21 cellular contexts compared by ENCODE assay signal in the genomic region with DNA sequence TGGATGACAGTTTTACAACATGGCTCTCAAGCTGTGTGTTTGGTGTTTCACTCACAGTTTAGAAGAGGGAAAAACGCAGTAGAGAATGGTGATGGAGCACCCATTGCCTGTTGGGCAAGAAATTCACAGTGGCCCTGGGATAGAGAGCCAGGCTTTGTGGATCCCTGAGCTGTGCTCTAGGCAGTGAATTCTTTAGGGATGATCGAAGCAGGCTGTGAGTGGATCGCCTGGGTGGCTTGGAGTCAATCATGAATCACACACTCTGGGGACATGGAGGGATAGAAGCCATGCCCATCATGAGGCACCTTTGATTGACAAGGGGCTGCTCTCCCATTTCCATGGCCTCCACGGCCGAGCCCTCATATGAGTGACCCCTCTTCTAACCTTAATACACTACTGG. TPM values are rescaled to one million over a fixed set of nuclear protein-coding genes. Genes with fewer than 3 reads are reported as not detected.
A peak's percentile ranks its signal among the peaks of the same experiment; 100 is the strongest.
DNase-seq lines count a peak whose midpoint lies in the region; ATAC-seq and TF ChIP-seq lines count a peak whose summit lies in the region.
"Had no signal": no experiment of that assay in that cellular context is flagged by ENCODE, and none has a peak within 500 bp of the region (broad histone marks: within the 10 kb centered on the region; RNA-seq: fewer than 3 reads in every experiment).

No MANE protein-coding gene starts in this region.

- peaks cover 0 to 19% of the 10 kb centered on the region in 2 experiments for H3K27me3 ChIP-seq in mesenchymal stem cell (ENCODE audit: control insufficient read depth in 1 of 2, insufficient read depth in 1 of 2, low read length in 2 of 2)
- H3K27me3 ChIP-seq: ascending aorta, uterus had no signal

- H3K4me3 ChIP-seq in AG10803 (ENCODE audit: low read length) (no peak overlapping the region), mesenchymal stem cell (ENCODE audit: insufficient read depth in 1 of 2, low read depth in 1 of 2, low read length in 2 of 2) (no peak overlapping the region)
- H3K4me3 ChIP-seq: ascending aorta, uterus had no signal

- no peak overlapping the region for H3K23ac ChIP-seq in mesenchymal stem cell (ENCODE audit: low read length in 2 of 2)

- no peak overlapping the region for H2BK120ac ChIP-seq in mesenchymal stem cell (ENCODE audit: low read depth, low read length)

- no peak overlapping the region for H3K9ac ChIP-seq in mesenchymal stem cell (ENCODE audit: low read length)

- no peaks in the 10 kb centered on the region for H3K36me3 ChIP-seq in mesenchymal stem cell (ENCODE audit: control insufficient read depth in 1 of 2, insufficient read depth in 2 of 2, low read depth in 1 of 2, low read length in 2 of 2)
- H3K36me3 ChIP-seq: ascending aorta, uterus had no signal

- WGBS in mesenchymal stem cell, result 15% methylated on average over 3 of the region's 5 CpGs

- ATAC-seq in activated T-cell treated with anti-CD3 and anti-CD28 coated beads, Interleukin-2, amount 50 U/mL, for 72 hours (replicated peaks in 1 of 2), result no peak
- no peak for ATAC-seq in GM21381 (IDR thresholded peaks at IDR 0.05; ENCODE audit: unreplicated experiment)
- ATAC-seq: activated CD8-positive, alpha-beta memory T cell treated with anti-CD3 and anti-CD28 coated beads, Interleukin-2, amount 10 ng/mL, durations not matched to agents 7 days and 5 days; stimulated activated naive CD8-positive, alpha-beta T cell treated with anti-CD3 and anti-CD28 coated beads, Interleukin-15, amount 100 ng/mL, for 72 hours; T-helper 17 cell had no signal

- peak overlapping the region; percentile 23 to 78 for H2BK12ac ChIP-seq in mesenchymal stem cell (ENCODE audit: low read length in 2 of 2)

- H3K27ac Mint-ChIP-seq in chondrocyte (ENCODE audit: unreplicated experiment), result peak overlapping the region; percentile 13
- no peak overlapping the region for H3K27ac Mint-ChIP-seq in activated T-cell treated with anti-CD3 and anti-CD28 coated beads, Interleukin-2, amount 50 U/mL, for 72 hours
- H3K27ac Mint-ChIP-seq: activated CD8-positive, alpha-beta memory T cell treated with anti-CD3 and anti-CD28 coated beads, Interleukin-2, amount 10 ng/mL, durations not matched to agents 7 days and 5 days; dendritic cell treated with granulocyte-macrophage colony-stimulating factor and Interleukin-4, amounts not matched to agents 40 ng/mL and 50 ng/mL, for 4 days; stimulated activated naive CD8-positive, alpha-beta T cell treated with anti-CD3 and anti-CD28 coated beads, Interleukin-15, amount 100 ng/mL, for 72 hours; T-helper 17 cell had no signal

- peak overlapping the region; percentile 16 for H4K8ac ChIP-seq in mesenchymal stem cell (ENCODE audit: low read length)

- H3K9me3 Mint-ChIP-seq in chondrocyte (ENCODE audit: low read depth), result peaks cover 2% of the 10 kb centered on the region
- no peaks in the 10 kb centered on the region for H3K9me3 Mint-ChIP-seq in activated T-cell treated with anti-CD3 and anti-CD28 coated beads, Interleukin-2, amount 50 U/mL, for 72 hours
- H3K9me3 Mint-ChIP-seq: dendritic cell treated with granulocyte-macrophage colony-stimulating factor and Interleukin-4, amounts not matched to agents 40 ng/mL and 50 ng/mL, for 4 days; stimulated activated naive CD8-positive, alpha-beta T cell treated with anti-CD3 and anti-CD28 coated beads, Interleukin-15, amount 100 ng/mL, for 72 hours had no signal

- H3K27ac ChIP-seq in mesenchymal stem cell (ENCODE audit: low read length, poor library complexity, severe bottlenecking), result no peak overlapping the region
- H3K27ac ChIP-seq: ascending aorta, uterus had no signal

- H3K4me1 ChIP-seq in mesenchymal stem cell (ENCODE audit: control insufficient read depth, insufficient read depth, low read depth, low read length), result peaks cover 8% of the 10 kb centered on the region
- H3K4me1 ChIP-seq: ascending aorta, uterus had no signal

- H3K9me3 ChIP-seq in mesenchymal stem cell (ENCODE audit: control insufficient read depth, low read length), result no peaks in the 10 kb centered on the region
- H3K9me3 ChIP-seq: ascending aorta, uterus had no signal

- H3K79me1 ChIP-seq in mesenchymal stem cell (replicated peaks; ENCODE audit: low read length, poor library complexity, severe bottlenecking), result peaks cover 8% of the 10 kb centered on the region

- no peak overlapping the region for H3K4me2 ChIP-seq in mesenchymal stem cell (ENCODE audit: low read length, poor library complexity, severe bottlenecking)

- peaks cover 29% of the 10 kb centered on the region for H3K4me1 Mint-ChIP-seq in chondrocyte (ENCODE audit: low read depth)
- H3K4me1 Mint-ChIP-seq in activated T-cell treated with anti-CD3 and anti-CD28 coated beads, Interleukin-2, amount 50 U/mL, for 72 hours (ENCODE audit: low read depth), result no peaks in the 10 kb centered on the region
- H3K4me1 Mint-ChIP-seq: activated CD8-positive, alpha-beta memory T cell treated with anti-CD3 and anti-CD28 coated beads, Interleukin-2, amount 10 ng/mL, durations not matched to agents 7 days and 5 days; stimulated activated naive CD8-positive, alpha-beta T cell treated with anti-CD3 and anti-CD28 coated beads, Interleukin-15, amount 100 ng/mL, for 72 hours; T-helper 17 cell had no signal

- H3K27me3 Mint-ChIP-seq in chondrocyte (ENCODE audit: low read depth), result no peaks in the 10 kb centered on the region
- H3K27me3 Mint-ChIP-seq in activated T-cell treated with anti-CD3 and anti-CD28 coated beads, Interleukin-2, amount 50 U/mL, for 72 hours (ENCODE audit: low read depth), result peaks cover 13% of the 10 kb centered on the region
- H3K27me3 Mint-ChIP-seq: activated CD8-positive, alpha-beta memory T cell treated with anti-CD3 and anti-CD28 coated beads, Interleukin-2, amount 10 ng/mL, durations not matched to agents 7 days and 5 days; dendritic cell treated with granulocyte-macrophage colony-stimulating factor and Interleukin-4, amounts not matched to agents 40 ng/mL and 50 ng/mL, for 4 days had no signal

- H2BK5ac ChIP-seq in mesenchymal stem cell (ENCODE audit: low read depth, low read length, poor library complexity, severe bottlenecking), result no peak overlapping the region

- H3K14ac ChIP-seq in mesenchymal stem cell (ENCODE audit: low read length in 2 of 2), result no peak overlapping the region

- H2AFZ ChIP-seq in mesenchymal stem cell (ENCODE audit: low read depth, low read length), result no peak overlapping the region

- peak; percentile 69 for DNase-seq in AG10803 (ENCODE audit: low read depth)
- DNase-seq in M059J (ENCODE audit: low read depth), result peak; percentile 88
- no peak for DNase-seq in chondrocyte (ENCODE audit: low spot score)
- DNase-seq in mesenchymal stem cell, result peak; percentile 81
- no peak for DNase-seq in middle frontal gyrus (ENCODE audit: extremely low spot score, low spot score)
- no peak for DNase-seq in activated T-cell treated with anti-CD3 and anti-CD28 coated beads, Interleukin-2, amount 50 U/mL, for 72 hours
- no peak for DNase-seq in NCI-H2029 treated with DMSO at 0.1 percent for 48 hours (lab: John Stamatoyannopoulos, UW)
- DNase-seq: activated CD8-positive, alpha-beta memory T cell treated with anti-CD3 and anti-CD28 coated beads, Interleukin-2, amount 10 ng/mL, durations not matched to agents 7 days and 5 days; activated gamma-delta T cell; erythroblast; hippocampal formation; NCI-H1048; NCI-H2171; stimulated activated CD4-positive, alpha-beta T cell treated with anti-CD3 and anti-CD28 coated beads, Interleukin-15, amount 100 ng/mL, for 24 hours; stimulated activated naive CD8-positive, alpha-beta T cell treated with anti-CD3 and anti-CD28 coated beads, Interleukin-15, amount 100 ng/mL, for 72 hours; T-helper 17 cell; uterus had no signal

- H3K4me3 Mint-ChIP-seq in chondrocyte (ENCODE audit: unreplicated experiment), result no peak overlapping the region
- H3K4me3 Mint-ChIP-seq in activated T-cell treated with anti-CD3 and anti-CD28 coated beads, Interleukin-2, amount 50 U/mL, for 72 hours, result no peak overlapping the region
- H3K4me3 Mint-ChIP-seq: activated CD8-positive, alpha-beta memory T cell treated with anti-CD3 and anti-CD28 coated beads, Interleukin-2, amount 10 ng/mL, durations not matched to agents 7 days and 5 days; dendritic cell treated with granulocyte-macrophage colony-stimulating factor and Interleukin-4, amounts not matched to agents 40 ng/mL and 50 ng/mL, for 4 days; stimulated activated naive CD8-positive, alpha-beta T cell treated with anti-CD3 and anti-CD28 coated beads, Interleukin-15, amount 100 ng/mL, for 72 hours; T-helper 17 cell had no signal

- peak overlapping the region; percentile 57 for H2AK5ac ChIP-seq in mesenchymal stem cell (ENCODE audit: low read length, severe bottlenecking)

- H3K36me3 Mint-ChIP-seq in chondrocyte (ENCODE audit: low read depth), result no peaks in the 10 kb centered on the region
- no peaks in the 10 kb centered on the region for H3K36me3 Mint-ChIP-seq in activated T-cell treated with anti-CD3 and anti-CD28 coated beads, Interleukin-2, amount 50 U/mL, for 72 hours (ENCODE audit: insufficient read depth in 2 of 2)
- H3K36me3 Mint-ChIP-seq: activated CD8-positive, alpha-beta memory T cell treated with anti-CD3 and anti-CD28 coated beads, Interleukin-2, amount 10 ng/mL, durations not matched to agents 7 days and 5 days had no signal

- TF ChIP-seq CTCF in AG10803 (conservative IDR thresholded peaks at IDR 0.05; ENCODE audit: low read length) (no peak), chondrocyte (IDR thresholded peaks at IDR 0.05) (no peak)

- no peak overlapping the region for H2BK15ac ChIP-seq in mesenchymal stem cell (ENCODE audit: low read depth, poor library complexity, severe bottlenecking)

- H3K18ac ChIP-seq in mesenchymal stem cell (ENCODE audit: low read depth in 1 of 2, low read length in 2 of 2), result peak overlapping the region; percentile 44 to 58

- no peak overlapping the region for H4K91ac ChIP-seq in mesenchymal stem cell (ENCODE audit: low read length)

- peak overlapping the region; percentile 74 to 84 for H3K4ac ChIP-seq in mesenchymal stem cell (ENCODE audit: low read depth in 1 of 2, low read length in 2 of 2)

RNA-seq across cellular contexts. Expression of gene KCNJ6, which starts 47.4 kb away (rescaled TPM):
- total RNA-seq in M059J (2014; rRNA removed; shearing (Covaris generic)), result 0.12 and 0.15 TPM in 2 replicates
- total RNA-seq in chondrocyte, result 4.2 to 15.3 TPM (median 4.4 TPM) in 3 replicates
- polyA plus RNA-seq in mesenchymal stem cell (2013, experiment 1 of 2), result 4.6 TPM
- polyA plus RNA-seq in mesenchymal stem cell (2013, experiment 2 of 2), result 5.0 TPM
- not detected for total RNA-seq in activated T-cell treated with anti-CD3 and anti-CD28 coated beads, Interleukin-2, amount 50 U/mL, for 72 hours
- total RNA-seq: activated CD8-positive, alpha-beta memory T cell treated with anti-CD3 and anti-CD28 coated beads, Interleukin-2, amount 10 ng/mL, durations not matched to agents 7 days and 5 days; posterior vena cava; T-helper 17 cell had no signal

Comparison
In these comparisons a context has a peak if more than half of its experiments do, and no peak if none do; other contexts are left out.
1. DNase-seq: peak in AG10803 (single experiment), M059J (single experiment) and mesenchymal stem cell (single experiment); none in chondrocyte (single experiment), middle frontal gyrus (single experiment), activated T-cell treated with anti-CD3 and anti-CD28 coated beads, Interleukin-2, amount 50 U/mL, for 72 hours (0 of 2) and NCI-H2029 treated with DMSO at 0.1 percent for 48 hours (single experiment).